ENCODE assay signal across 20 cellular contexts in genomic region chr7:12945901-12946300, GRCh38.
A peak's percentile ranks its signal among the peaks of the same experiment; 100 is the strongest.
DNase-seq lines count a peak whose midpoint lies in the region; FAIRE-seq and TF ChIP-seq lines count a peak whose summit lies in the region.
"Had no signal": no experiment of that assay in that cellular context is flagged by ENCODE, and none has a peak within 500 bp of the region (broad histone marks: within the 10 kb centered on the region; RNA-seq: fewer than 3 reads in every experiment).

No MANE protein-coding gene starts in this region.

- H4K91ac ChIP-seq in H1 (replicated peaks; ENCODE audit: insufficient read length, low read length) = no peak overlapping the region

- H2AFZ ChIP-seq in mammary epithelial cell (ENCODE audit: low read depth, low read length) = no peak overlapping the region
- no peak overlapping the region for H2AFZ ChIP-seq in H1 (ENCODE audit: low read length)

- TF ChIP-seq EP300 in H1 (IDR thresholded peaks at IDR 0.05; ENCODE audit: borderline replicate concordance in 1 of 2, low read depth in 2 of 2, low read length in 2 of 2) = no peak

- H3K27me3 Mint-ChIP-seq in MCF 10A (ENCODE audit: insufficient read depth, unreplicated experiment) = no peaks in the 10 kb centered on the region
- H3K27me3 Mint-ChIP-seq: CD8-positive, alpha-beta memory T cell; IgD-negative memory B cell had no signal

- H4K20me1 ChIP-seq in mammary epithelial cell (ENCODE audit: insufficient read depth, low read length) = no peaks in the 10 kb centered on the region
- no peaks in the 10 kb centered on the region for H4K20me1 ChIP-seq in H1 (replicated peaks in 1 of 2; ENCODE audit: control insufficient read depth in 1 of 2, insufficient read depth in 2 of 2, low read length in 2 of 2)

- no peak overlapping the region for H3K4ac ChIP-seq in H1 (replicated peaks; ENCODE audit: insufficient read length, low read depth, low read length)

- no peak overlapping the region for H2BK20ac ChIP-seq in H1 (ENCODE audit: low read length)

- no peaks in the 10 kb centered on the region for H3K9me3 Mint-ChIP-seq in MCF 10A (ENCODE audit: unreplicated experiment)
- H3K9me3 Mint-ChIP-seq: CD14-positive monocyte; CD8-positive, alpha-beta memory T cell; IgD-negative memory B cell had no signal

- no peak overlapping the region for H4K8ac ChIP-seq in H1 (ENCODE audit: extremely low read depth, insufficient read depth, low read length)

- H2BK120ac ChIP-seq in H1 (replicated peaks; ENCODE audit: low read depth, low read length) = no peak overlapping the region

- H3K4me3 ChIP-seq in mammary epithelial cell (replicated peaks in 1 of 3; ENCODE audit: insufficient read depth in 1 of 3, low read depth in 2 of 3, low read length in 3 of 3) (no peak overlapping the region), H1 (ENCODE audit: extremely low read depth in 1 of 4, insufficient read depth in 2 of 4, low read depth in 3 of 4, low read length in 4 of 4) (no peak overlapping the region), H7 (ENCODE audit: insufficient read depth, low read depth, low read length) (no peak overlapping the region)

- no peaks in the 10 kb centered on the region for H3K27me3 ChIP-seq in mammary epithelial cell (ENCODE audit: insufficient read depth, low read length)
- no peaks in the 10 kb centered on the region for H3K27me3 ChIP-seq in H1 (replicated peaks in 1 of 4; ENCODE audit: control insufficient read depth in 3 of 4, extremely low read depth in 1 of 4, insufficient read depth in 3 of 4, low read length in 3 of 4)
- H3K27me3 ChIP-seq in H7 (ENCODE audit: control insufficient read depth, insufficient read depth, low read length) = no peaks in the 10 kb centered on the region
- H3K27me3 ChIP-seq: BE2C had no signal

- WGBS in mammary epithelial cell (ENCODE audit: low coverage, missing lambda C conversion rate) = 90% methylated on average over 2 of the region's 2 CpGs
- 93% methylated on average over 2 of the region's 2 CpGs; no CpG with 5 or more reads in 1 of the 2 experiments for WGBS in H1 (ENCODE audit: extremely low coverage in 1 of 2, insufficient coverage in 1 of 2, insufficient read length in 1 of 2, insufficient replicate concordance in 2 of 2, low coverage in 1 of 2, low lambda C conversion rate in 2 of 2, missing lambda C conversion rate in 1 of 2), 2 experiments

- H3K56ac ChIP-seq in H1 (replicated peaks; ENCODE audit: insufficient read length, low read depth, low read length) = no peak overlapping the region

- dilution Hi-C loops in mammary epithelial cell (cut with HindIII; ENCODE audit: low sequenced_read_pairs) = no loop called here

- BruUV-seq in MCF 10A (replicated peaks; lab: Mats Ljungman, UMichigan) = no TSS peak
- no TSS peak for BruUV-seq in mammary epithelial cell (replicated peaks; lab: Mats Ljungman, UMichigan)

- POLR2A ChIA-PET in MCF 10A (lab: Yijun Ruan, JAX) (no interaction called here), H1 (lab: Charles Lee; ENCODE audit: partially characterized antibody) (no interaction called here)

- H3K4me1 Mint-ChIP-seq in MCF 10A (ENCODE audit: insufficient read depth, unreplicated experiment) = peaks cover 25% of the 10 kb centered on the region
- H3K4me1 Mint-ChIP-seq: CD14-positive monocyte; CD8-positive, alpha-beta memory T cell; IgD-negative memory B cell had no signal

- peak; percentile 39 for FAIRE-seq in H1 (lab: Jason Lieb, UNC)
- FAIRE-seq: GM18507 had no signal

- no peak overlapping the region for H3K23ac ChIP-seq in H1 (ENCODE audit: insufficient read length)

- no peaks in the 10 kb centered on the region for H3K36me3 Mint-ChIP-seq in MCF 10A (ENCODE audit: insufficient read depth, unreplicated experiment)
- H3K36me3 Mint-ChIP-seq: CD14-positive monocyte; CD8-positive, alpha-beta memory T cell; IgD-negative memory B cell had no signal

- no peak overlapping the region for H4K5ac ChIP-seq in H1 (ENCODE audit: insufficient read length, low read depth, low read length)

- H3K36me3 ChIP-seq in mammary epithelial cell (ENCODE audit: insufficient read depth, low read length) (no peaks in the 10 kb centered on the region), H1 (ENCODE audit: control insufficient read depth in 2 of 4, insufficient read depth in 4 of 4, low read length in 3 of 4) (no peaks in the 10 kb centered on the region), H7 (replicated peaks; ENCODE audit: control insufficient read depth, insufficient read depth, low read length) (no peaks in the 10 kb centered on the region)
- H3K36me3 ChIP-seq: BE2C had no signal

- no peak overlapping the region for H2BK15ac ChIP-seq in H1 (ENCODE audit: low read length)

- H3K4me2 ChIP-seq in mammary epithelial cell (ENCODE audit: insufficient read depth, low read depth, low read length) (no peak overlapping the region), H1 (ENCODE audit: insufficient read depth in 1 of 2, low read depth in 2 of 2, low read length in 2 of 2) (no peak overlapping the region)

- no peaks in the 10 kb centered on the region for H3K9me3 ChIP-seq in mammary epithelial cell (replicated peaks; ENCODE audit: insufficient read depth, low read length)
- H3K9me3 ChIP-seq in H1 (ENCODE audit: insufficient read depth in 2 of 2, low read depth in 1 of 2, low read length in 1 of 2) = no peaks in the 10 kb centered on the region
- H3K9me3 ChIP-seq: BE2C had no signal

- H2BK12ac ChIP-seq in H1 (ENCODE audit: low read depth, low read length) = no peak overlapping the region

- no peak for TF ChIP-seq CTCF in MCF 10A (IDR thresholded peaks at IDR 0.05; ENCODE audit: unreplicated experiment)
- TF ChIP-seq CTCF in mammary epithelial cell (conservative IDR thresholded peaks at IDR 0.05 in 1 of 2, IDR thresholded peaks at IDR 0.05 in 1 of 2; ENCODE audit: extremely low read depth in 1 of 2, insufficient read depth in 1 of 2, low read depth in 1 of 2, low read length in 2 of 2) = no peak
- TF ChIP-seq CTCF in H1 (IDR thresholded peaks at IDR 0.05; ENCODE audit: control extremely low read depth in 1 of 3, insufficient read depth in 1 of 3, low read depth in 1 of 3, low read length in 3 of 3) = no peak

- no peak overlapping the region for H2AK5ac ChIP-seq in H1 (ENCODE audit: low read depth, low read length)

- H2BK5ac ChIP-seq in H1 (ENCODE audit: low read depth, low read length) = no peak overlapping the region

- H3K4me1 ChIP-seq in mammary epithelial cell (ENCODE audit: insufficient read depth, low read length) (peaks cover 23% of the 10 kb centered on the region), H1 (replicated peaks in 1 of 4; ENCODE audit: control insufficient read depth in 3 of 4, insufficient read depth in 4 of 4, low read length in 3 of 4) (peaks cover 0 to 2% (median 0%) of the 10 kb centered on the region in 4 experiments; a peak in 2 of 7 replicates)
- H3K4me1 ChIP-seq: BE2C had no signal

- intact Hi-C loops in MCF 10A (cut with micrococcal nuclease) = no loop called here
- intact Hi-C loops in mammary epithelial cell (cut with micrococcal nuclease) = no loop called here

- in situ Hi-C loops in mammary epithelial cell (cut with MboI; ENCODE audit: low sequenced_read_pairs in 2 of 2) = no loop called here

- no peak overlapping the region for H3K14ac ChIP-seq in H1 (ENCODE audit: insufficient read length)

- no peaks in the 10 kb centered on the region for H3K79me2 ChIP-seq in mammary epithelial cell (ENCODE audit: insufficient read depth, low read length)
- H3K79me2 ChIP-seq in H1 (ENCODE audit: control insufficient read depth in 1 of 2, insufficient read depth in 2 of 2, low read length in 2 of 2) = no peaks in the 10 kb centered on the region

- TF ChIP-seq RAD21 in H1 (IDR thresholded peaks at IDR 0.05 in 1 of 2, conservative IDR thresholded peaks at IDR 0.05 in 1 of 2; ENCODE audit: low read depth in 2 of 2, low read length in 2 of 2) = no peak

- TF ChIP-seq POLR2A in H1 (IDR thresholded peaks at IDR 0.05; ENCODE audit: control extremely low read depth in 1 of 2, low read depth in 2 of 2, low read length in 2 of 2) = no peak

- H3K27ac ChIP-seq in mammary epithelial cell (ENCODE audit: insufficient read depth, low read depth, low read length) (no peak overlapping the region), H1 (ENCODE audit: low read depth, low read length) (no peak overlapping the region)
- H3K27ac ChIP-seq: 22Rv1 had no signal

- H3K9ac ChIP-seq in mammary epithelial cell (ENCODE audit: insufficient read depth, low read length) (no peak overlapping the region), H1 (replicated peaks in 1 of 4; ENCODE audit: extremely low read depth in 1 of 4, low read depth in 3 of 4, low read length in 3 of 4) (no peak overlapping the region)

- CTCF ChIA-PET in MCF 10A (lab: Yijun Ruan, JAX) = no interaction called here
- CTCF ChIA-PET in mammary epithelial cell (lab: Charles Lee; ENCODE audit: low non-redundant PET) = interaction anchor here (0.6 kb wide), 1 partner anchor 113 kb away, joined by 3 read pairs; no protein-coding TSS in a partner anchor
- CTCF ChIA-PET in H1 (lab: Charles Lee; ENCODE audit: partially characterized antibody) = no interaction called here

- H3K18ac ChIP-seq in H1 (ENCODE audit: extremely low read depth, low read length) = no peak overlapping the region

- H3K79me1 ChIP-seq in H1 (ENCODE audit: low read depth, low read length) = no peaks in the 10 kb centered on the region

- H3K27ac Mint-ChIP-seq in MCF 10A (ENCODE audit: low read depth, unreplicated experiment) = no peak overlapping the region
- H3K27ac Mint-ChIP-seq: CD14-positive monocyte; CD8-positive, alpha-beta memory T cell; IgD-negative memory B cell had no signal

- H3K4me3 Mint-ChIP-seq in MCF 10A (ENCODE audit: unreplicated experiment) = no peak overlapping the region
- H3K4me3 Mint-ChIP-seq: CD14-positive monocyte; CD8-positive, alpha-beta memory T cell; IgD-negative memory B cell had no signal

- DNase-seq in MCF 10A (ENCODE audit: unreplicated experiment) = peak; percentile 49
- no peak for DNase-seq in mammary epithelial cell
- DNase-seq in NCI-H526 treated with DMSO at 0.1 percent for 48 hours (lab: John Stamatoyannopoulos, UW) = peak; percentile 5
- DNase-seq in H1 (ENCODE audit: low read depth in 1 of 2, low spot score in 2 of 2) = no peak
- DNase-seq in stimulated activated CD4-positive, alpha-beta T cell treated with anti-CD3 and anti-CD28 coated beads, Interleukin-4, amount 100 ng/mL, for 1 hour = no peak
- no peak for DNase-seq in HuH-7.5 (ENCODE audit: low spot score)
- DNase-seq in H7 = no peak
- DNase-seq: ACHN; BE2C; Calu3; CD8-positive, alpha-beta memory T cell; DND-41; HCEC 1CT; NCI-H2029; NCI-H446 treated with DMSO at 0.1 percent for 48 hours; SHP77 treated with DMSO at 0.1 percent for 48 hours had no signal

- H3K23me2 ChIP-seq in H1 (ENCODE audit: low read depth, low read length) = no peaks in the 10 kb centered on the region

TF ChIP-seq in H1, 55 proteins besides CTCF, POLR2A, EP300 and RAD21 (continues in another document):
- TF ChIP-seq RNF2 (IDR thresholded peaks at IDR 0.05; ENCODE audit: borderline replicate concordance, low read depth, low read length, missing control alignments, poor library complexity, severe bottlenecking) = no peak
- no peak for TF ChIP-seq ASH2L (IDR thresholded peaks at IDR 0.05; ENCODE audit: low read length)
- TF ChIP-seq YY1 (IDR thresholded peaks at IDR 0.05; ENCODE audit: low read depth, low read length) = no peak
- TF ChIP-seq TAF1 (IDR thresholded peaks at IDR 0.05; ENCODE audit: low read depth, low read length) = no peak

Comparison
In these comparisons a context has a peak if more than half of its experiments do, and no peak if none do; other contexts are left out.
1. DNase-seq: peak in MCF 10A (single experiment) and NCI-H526 treated with DMSO at 0.1 percent for 48 hours (single experiment); none in mammary epithelial cell (single experiment), H1 (0 of 2), stimulated activated CD4-positive, alpha-beta T cell treated with anti-CD3 and anti-CD28 coated beads, Interleukin-4, amount 100 ng/mL, for 1 hour (single experiment), HuH-7.5 (single experiment) and H7 (single experiment).